8 cellular contexts compared by ENCODE assay signal in the genomic region with DNA sequence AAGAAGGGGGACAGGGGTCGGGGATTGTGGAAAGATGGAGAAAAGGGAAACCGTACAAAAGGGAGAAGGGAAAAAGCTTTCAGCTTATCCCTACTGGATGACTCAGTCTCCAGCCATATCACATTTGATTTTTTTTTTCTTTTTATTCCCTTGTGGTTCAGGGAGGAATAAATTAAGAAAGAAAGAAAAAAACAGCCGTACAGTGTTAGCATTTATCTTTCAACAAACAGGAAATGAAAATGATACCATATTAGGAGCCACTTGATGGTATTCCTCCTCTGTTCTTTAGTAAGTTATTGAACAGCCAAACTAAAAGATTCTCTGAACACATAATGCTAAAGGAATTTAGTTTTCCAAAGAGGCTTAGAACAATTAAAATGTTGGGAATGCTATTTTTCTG.
DNase-seq lines count a peak whose midpoint lies in the region; ATAC-seq and TF ChIP-seq lines count a peak whose summit lies in the region.

No MANE protein-coding gene starts in this region.

- H3K9ac ChIP-seq in adipocyte (ENCODE audit: low read length): peak overlapping the region; percentile 77

- no peak for ATAC-seq in stimulated activated memory B cell treated with anti-CD40 and anti-IgM and Interleukin-4, amounts not matched to agents 10 μg/mL and 1 μg/mL and 100 μg/mL, for 72 hours
- ATAC-seq in HG03108 (IDR thresholded peaks at IDR 0.05; ENCODE audit: unreplicated experiment): no peak
- no peak for ATAC-seq in HG02938 (IDR thresholded peaks at IDR 0.05; ENCODE audit: unreplicated experiment)

- DNase-seq in GM03348 (ENCODE audit: low spot score): peak; percentile 62
- DNase-seq in adipocyte (ENCODE audit: low read depth): peak; percentile 71
- DNase-seq in left ventricle myocardium inferior: no peak
- no peak for DNase-seq in Peyer's patch
- DNase-seq in AML-193 (lab: John Stamatoyannopoulos, UW): no peak

- TF ChIP-seq POLR2A in Peyer's patch (IDR thresholded peaks at IDR 0.05): no peak

- H3K36me3 ChIP-seq in adipocyte (ENCODE audit: control insufficient read depth, insufficient read depth, low read length, severe bottlenecking) (peaks cover 38% of the 10 kb centered on the region), left ventricle myocardium inferior (peaks cover 48% of the 10 kb centered on the region), Peyer's patch (peaks cover 0 to 50% (median 0%) of the 10 kb centered on the region in 3 donors)

- H3K4me1 Mint-ChIP-seq in stimulated activated memory B cell treated with anti-CD40 and anti-IgM and Interleukin-4, amounts not matched to agents 10 μg/mL and 1 μg/mL and 100 μg/mL, for 72 hours: peaks cover 26% of the 10 kb centered on the region

- no peaks in the 10 kb centered on the region for H3K9me3 Mint-ChIP-seq in stimulated activated memory B cell treated with anti-CD40 and anti-IgM and Interleukin-4, amounts not matched to agents 10 μg/mL and 1 μg/mL and 100 μg/mL, for 72 hours

- H3K4me3 Mint-ChIP-seq in stimulated activated memory B cell treated with anti-CD40 and anti-IgM and Interleukin-4, amounts not matched to agents 10 μg/mL and 1 μg/mL and 100 μg/mL, for 72 hours: no peak overlapping the region

- no peaks in the 10 kb centered on the region for H3K27me3 Mint-ChIP-seq in stimulated activated memory B cell treated with anti-CD40 and anti-IgM and Interleukin-4, amounts not matched to agents 10 μg/mL and 1 μg/mL and 100 μg/mL, for 72 hours

- peaks cover 50% of the 10 kb centered on the region for H3K4me1 ChIP-seq in adipocyte (ENCODE audit: control insufficient read depth, insufficient read depth, low read length)
- peaks cover 54% of the 10 kb centered on the region for H3K4me1 ChIP-seq in left ventricle myocardium inferior
- peaks cover 0 to 3% (median 0%) of the 10 kb centered on the region in 4 donors for H3K4me1 ChIP-seq in Peyer's patch

- H3K9me3 ChIP-seq in adipocyte (ENCODE audit: control insufficient read depth, low read length) (no peaks in the 10 kb centered on the region), left ventricle myocardium inferior (replicated peaks) (no peaks in the 10 kb centered on the region), Peyer's patch (no peaks in the 10 kb centered on the region)

- H3K27ac Mint-ChIP-seq in stimulated activated memory B cell treated with anti-CD40 and anti-IgM and Interleukin-4, amounts not matched to agents 10 μg/mL and 1 μg/mL and 100 μg/mL, for 72 hours: peak overlapping the region; percentile 7

- intact Hi-C loops in left ventricle myocardium inferior (cut with micrococcal nuclease): loop anchor here (10.0 kb wide), 1 partner anchor 596 kb away; a partner anchor contains a TSS

- no peak for TF ChIP-seq CTCF in left ventricle myocardium inferior (IDR thresholded peaks at IDR 0.05; ENCODE audit: borderline replicate concordance)
- no peak for TF ChIP-seq CTCF in Peyer's patch (IDR thresholded peaks at IDR 0.05)

- no peaks in the 10 kb centered on the region for H3K27me3 ChIP-seq in adipocyte (replicated peaks; ENCODE audit: control insufficient read depth, insufficient read depth, low read length)
- no peaks in the 10 kb centered on the region for H3K27me3 ChIP-seq in left ventricle myocardium inferior (ENCODE audit: low read depth)
- no peaks in the 10 kb centered on the region for H3K27me3 ChIP-seq in Peyer's patch

- H3K4me3 ChIP-seq in adipocyte (ENCODE audit: low read length) (peak overlapping the region; percentile 35), left ventricle myocardium inferior (no peak overlapping the region), Peyer's patch (no peak overlapping the region)

- H3K27ac ChIP-seq in left ventricle myocardium inferior (replicated peaks): peak overlapping the region; percentile 51
- H3K27ac ChIP-seq in Peyer's patch: peak overlapping the region in 1 of 4 donors; percentile 46

- peaks cover 79% of the 10 kb centered on the region for H3K36me3 Mint-ChIP-seq in stimulated activated memory B cell treated with anti-CD40 and anti-IgM and Interleukin-4, amounts not matched to agents 10 μg/mL and 1 μg/mL and 100 μg/mL, for 72 hours

Comparison
In these comparisons a context has a peak if more than half of its experiments do, and no peak if none do; other contexts are left out.
1. DNase-seq: peak in GM03348 (single experiment) and adipocyte (single experiment); none in left ventricle myocardium inferior (single experiment), Peyer's patch (0 of 3) and AML-193 (0 of 2).